8 cellular contexts compared by ENCODE assay signal in genomic region chr6:166341915-166342292, GRCh38. TPM values are rescaled to one million over a fixed set of nuclear protein-coding genes. Genes with fewer than 3 reads are reported as not detected.
DNase-seq lines count a peak whose midpoint lies in the region; ATAC-seq, FAIRE-seq and TF ChIP-seq lines count a peak whose summit lies in the region.

No MANE protein-coding gene starts in this region.

- peaks cover 51% of the 10 kb centered on the region for H3K79me2 ChIP-seq in MM.1S (ENCODE audit: low read length)

- peak overlapping the region; percentile 90 for H3K4me3 ChIP-seq in CD8-positive, alpha-beta T cell (ENCODE audit: low read depth, low read length)
- H3K4me3 ChIP-seq in MM.1S (ENCODE audit: low read length): peak overlapping the region; percentile 87
- H3K4me3 ChIP-seq in bronchial epithelial cell (ENCODE audit: low read depth, low read length): peak overlapping the region; percentile 88
- peak overlapping the region; percentile 99 for H3K4me3 ChIP-seq in lung
- peak overlapping the region; percentile 95 for H3K4me3 ChIP-seq in upper lobe of right lung

- H4K20me1 ChIP-seq in MM.1S (ENCODE audit: insufficient read depth, low read length): no peaks in the 10 kb centered on the region

- ATAC-seq in CD8-positive, alpha-beta T cell: peak; percentile 53
- ATAC-seq in lung (ENCODE audit: insufficient read depth, low FRiP score) (peak; percentile 6), upper lobe of right lung (peak; percentile 1), HG02763 (IDR thresholded peaks at IDR 0.05; ENCODE audit: unreplicated experiment) (no peak)

- H2AFZ ChIP-seq in MM.1S (ENCODE audit: low read length): no peak overlapping the region; the same call in 1 of the 2 replicates

- no peaks in the 10 kb centered on the region for H3K27me3 ChIP-seq in CD8-positive, alpha-beta T cell (ENCODE audit: insufficient read depth, low read length)
- no peaks in the 10 kb centered on the region for H3K27me3 ChIP-seq in MM.1S (replicated peaks; ENCODE audit: insufficient read depth, low read length)
- H3K27me3 ChIP-seq in bronchial epithelial cell (ENCODE audit: control insufficient read depth, insufficient read depth, low read length): no peaks in the 10 kb centered on the region
- no peaks in the 10 kb centered on the region for H3K27me3 ChIP-seq in lung (ENCODE audit: control insufficient read depth, insufficient read depth)
- no peaks in the 10 kb centered on the region for H3K27me3 ChIP-seq in upper lobe of right lung

- peaks cover 13% of the 10 kb centered on the region for H3K4me1 Mint-ChIP-seq in CD8-positive, alpha-beta T cell (ENCODE audit: low read depth)

- H3K4me2 ChIP-seq in MM.1S (ENCODE audit: low read depth, low read length): peak overlapping the region; percentile 78

- peak overlapping the region; percentile 86 for H3K27ac ChIP-seq in CD8-positive, alpha-beta T cell (ENCODE audit: low read depth, low read length)
- H3K27ac ChIP-seq in MM.1S (ENCODE audit: low read length) (peak overlapping the region; percentile 85; the same call in 1 of the 2 replicates), lung (ENCODE audit: low read depth in 1 of 2, low read length in 1 of 2) (peak overlapping the region; percentile 93 to 99), upper lobe of right lung (peak overlapping the region; percentile 97)

- POLR2A ChIA-PET in CD8-positive, alpha-beta T cell (lab: Charles Lee): interaction anchor here (0.6 to 1.3 kb wide), 4 partner anchors 10 to 83 kb away, joined by 3 to 6 read pairs (median 4); no protein-coding TSS in a partner anchor
- POLR2A ChIA-PET in GM10248 (lab: Yijun Ruan, JAX): no interaction called here

- H3K9me3 ChIP-seq in CD8-positive, alpha-beta T cell (ENCODE audit: low read length): no peaks in the 10 kb centered on the region
- H3K9me3 ChIP-seq in MM.1S (replicated peaks; ENCODE audit: insufficient read depth, low read length): no peaks in the 10 kb centered on the region
- H3K9me3 ChIP-seq in lung (ENCODE audit: control insufficient read depth in 2 of 2, insufficient read depth in 1 of 2, low read length in 1 of 2): no peaks in the 10 kb centered on the region
- H3K9me3 ChIP-seq in upper lobe of right lung: no peaks in the 10 kb centered on the region

- peak overlapping the region; percentile 97 for H3K9ac ChIP-seq in MM.1S (ENCODE audit: low read length)

- peaks cover 6% of the 10 kb centered on the region; the same call in 1 of the 2 replicates for H3F3A ChIP-seq in MM.1S (ENCODE audit: insufficient read depth, low read length)

- CTCF ChIA-PET in CD8-positive, alpha-beta T cell (lab: Charles Lee): interaction anchor here (0.7 kb wide), 1 partner anchor 25 kb away, joined by 3 read pairs; no protein-coding TSS in a partner anchor
- CTCF ChIA-PET in GM10248 (lab: Yijun Ruan, JAX): interaction anchor here (0.8 to 2.6 kb wide), 3 partner anchors 11 to 66 kb away, joined by 3 to 7 read pairs (median 6); no protein-coding TSS in a partner anchor

- TF ChIP-seq CTCF in CD8-positive, alpha-beta T cell (IDR thresholded peaks at IDR 0.05): no peak
- TF ChIP-seq CTCF in MM.1S (IDR thresholded peaks at IDR 0.05; ENCODE audit: low read length): no peak
- no peak for TF ChIP-seq CTCF in bronchial epithelial cell (IDR thresholded peaks at IDR 0.05; ENCODE audit: insufficient read depth, low read length, severe bottlenecking)
- TF ChIP-seq CTCF in lung (IDR thresholded peaks at IDR 0.05; ENCODE audit: control extremely low read depth, extremely low read depth): no peak
- no peak for TF ChIP-seq CTCF in upper lobe of right lung (IDR thresholded peaks at IDR 0.05)
- TF ChIP-seq CTCF in GM10248 (IDR thresholded peaks at IDR 0.05; ENCODE audit: control extremely low read depth, extremely low read depth, low read depth, missing control alignments): no peak

- intact Hi-C loops in CD8-positive, alpha-beta T cell (cut with DNase I, micrococcal nuclease): loop anchor here (1.0 to 2.0 kb wide), 2 partner anchors 41 kb away; partner anchors contain the start of gene MPC1 (in 1 of the 2)
- intact Hi-C loops in upper lobe of right lung (cut with DNase I): no loop called here

- no peaks in the 10 kb centered on the region for H3K9me2 ChIP-seq in MM.1S (replicated peaks; ENCODE audit: insufficient read depth, low read length)

- H3K36me3 Mint-ChIP-seq in CD8-positive, alpha-beta T cell: peaks cover 3% of the 10 kb centered on the region

- peaks cover 44% of the 10 kb centered on the region for H3K4me1 ChIP-seq in CD8-positive, alpha-beta T cell (ENCODE audit: insufficient read depth, low read length)
- H3K4me1 ChIP-seq in MM.1S (ENCODE audit: low read length) (no peaks in the 10 kb centered on the region), lung (ENCODE audit: control insufficient read depth in 2 of 2, insufficient read depth in 2 of 2, low read length in 2 of 2) (peaks cover 13 to 14% of the 10 kb centered on the region in 2 donors), upper lobe of right lung (peaks cover 26% of the 10 kb centered on the region)

- FAIRE-seq in bronchial epithelial cell (lab: Jason Lieb, UNC): no peak

- no peaks in the 10 kb centered on the region for H3K9me3 Mint-ChIP-seq in CD8-positive, alpha-beta T cell

- peak overlapping the region; percentile 89 for H3K4me3 Mint-ChIP-seq in CD8-positive, alpha-beta T cell

- H3K27me3 Mint-ChIP-seq in CD8-positive, alpha-beta T cell (ENCODE audit: low read depth): no peaks in the 10 kb centered on the region

- WGBS in lung, 2 donors: 0% methylated on average over 12 of the region's 12 CpGs

- peak overlapping the region; percentile 92 for H3K27ac Mint-ChIP-seq in CD8-positive, alpha-beta T cell

- peak in 1 of 7 experiments; percentile 19 for DNase-seq in CD8-positive, alpha-beta T cell
- DNase-seq in MM.1S (no peak), bronchial epithelial cell (ENCODE audit: low read depth) (no peak), lung (ENCODE audit: low spot score) (no peak), upper lobe of right lung (no peak), NCI-H2029 (lab: John Stamatoyannopoulos, UW) (no peak), GM10248 (ENCODE audit: extremely low spot score) (no peak)

- no peaks in the 10 kb centered on the region for H3K36me3 ChIP-seq in CD8-positive, alpha-beta T cell (ENCODE audit: insufficient read depth, low read length)
- H3K36me3 ChIP-seq in MM.1S (replicated peaks; ENCODE audit: insufficient read depth, low read length) (no peaks in the 10 kb centered on the region), bronchial epithelial cell (ENCODE audit: control insufficient read depth, insufficient read depth, low read length) (peaks cover 1% of the 10 kb centered on the region), lung (ENCODE audit: control insufficient read depth in 2 of 2, insufficient read depth in 2 of 2, low read length in 2 of 2) (peaks cover 3 to 4% of the 10 kb centered on the region in 2 donors), upper lobe of right lung (peaks cover 13% of the 10 kb centered on the region)

RNA-seq across cellular contexts. Expression of gene SFT2D1, which starts 0.4 kb away (rescaled TPM):
- total RNA-seq in CD8-positive, alpha-beta T cell: 1 to 10 TPM; 7.3 to 7.7 TPM
- total RNA-seq in bronchial epithelial cell: 47.9 and 61.6 TPM in 2 replicates
- total RNA-seq in lung: 10 to 100 TPM; 40.8 to 47.0 TPM
- 10 to 100 TPM; 70.5 to 81.2 TPM for polyA plus RNA-seq in lung
- total RNA-seq in upper lobe of right lung: 49.7 TPM

RNA-seq across cellular contexts. Expression of gene PRR18, which starts 33.7 kb away (rescaled TPM):
- not detected for total RNA-seq in CD8-positive, alpha-beta T cell
- total RNA-seq in bronchial epithelial cell (under 0.01 TPM in 2 replicates), lung (1 to 10 TPM; 1.3 to 2.9 TPM), upper lobe of right lung (not detected)
- under 1 TPM; 0.33 to 0.49 TPM for polyA plus RNA-seq in lung

RNA-seq across cellular contexts. Expression of gene MPC1, which starts 40.8 kb away (rescaled TPM):
- total RNA-seq in CD8-positive, alpha-beta T cell: 10 to 100 TPM; 18.4 to 22.2 TPM
- total RNA-seq in bronchial epithelial cell: 32.3 and 40.5 TPM in 2 replicates
- 10 to 100 TPM; 30.1 to 60.8 TPM for total RNA-seq in lung
- polyA plus RNA-seq in lung: 100 to 1,000 TPM in 1 of 2 donors, 10 to 100 TPM in 1; 52.3 to 103 TPM
- total RNA-seq in upper lobe of right lung: 51.2 TPM
